In the genomic region with DNA sequence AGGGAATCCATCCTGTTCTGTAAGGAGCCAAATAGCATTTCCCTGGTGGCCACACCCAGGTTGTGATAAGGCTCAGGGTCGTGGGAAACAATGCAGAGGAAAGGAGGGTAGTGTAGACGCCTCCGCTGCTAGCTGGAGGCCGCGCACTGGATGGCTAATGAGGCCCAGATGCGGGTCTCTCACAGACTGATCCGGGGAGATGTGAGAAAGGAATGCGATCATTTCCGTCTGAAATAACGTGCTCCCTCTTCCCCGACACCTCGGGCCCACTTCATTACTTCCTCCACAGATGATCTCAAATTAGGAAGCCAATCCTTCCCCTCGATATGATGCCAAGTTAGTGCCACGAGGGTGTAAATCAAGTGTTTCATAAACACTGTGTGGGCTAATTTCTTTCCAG, we compare ENCODE assay signal across 1 cellular context.
TF ChIP-seq lines count a peak whose summit lies in the region.

No MANE protein-coding gene starts in this region.

TF ChIP-seq in H1, 55 proteins besides CTCF, POLR2A, EP300 and RAD21 (continued from another document):
- no peak for TF ChIP-seq FOSL1 (IDR thresholded peaks at IDR 0.05; ENCODE audit: insufficient read depth, low read depth, low read length)
- TF ChIP-seq SP2 (IDR thresholded peaks at IDR 0.05; ENCODE audit: low read length): no peak
- TF ChIP-seq RNF2 (IDR thresholded peaks at IDR 0.05; ENCODE audit: borderline replicate concordance, low read depth, low read length, missing control alignments, poor library complexity, severe bottlenecking): no peak
- no peak for TF ChIP-seq TAF1 (IDR thresholded peaks at IDR 0.05; ENCODE audit: low read depth, low read length)
- no peak for TF ChIP-seq ZNF274 (IDR thresholded peaks at IDR 0.05; ENCODE audit: borderline replicate concordance, extremely low read depth, low read length)
- TF ChIP-seq RXRA (IDR thresholded peaks at IDR 0.05; ENCODE audit: insufficient read depth, low read depth, low read length): no peak
- TF ChIP-seq, protein P1, sequence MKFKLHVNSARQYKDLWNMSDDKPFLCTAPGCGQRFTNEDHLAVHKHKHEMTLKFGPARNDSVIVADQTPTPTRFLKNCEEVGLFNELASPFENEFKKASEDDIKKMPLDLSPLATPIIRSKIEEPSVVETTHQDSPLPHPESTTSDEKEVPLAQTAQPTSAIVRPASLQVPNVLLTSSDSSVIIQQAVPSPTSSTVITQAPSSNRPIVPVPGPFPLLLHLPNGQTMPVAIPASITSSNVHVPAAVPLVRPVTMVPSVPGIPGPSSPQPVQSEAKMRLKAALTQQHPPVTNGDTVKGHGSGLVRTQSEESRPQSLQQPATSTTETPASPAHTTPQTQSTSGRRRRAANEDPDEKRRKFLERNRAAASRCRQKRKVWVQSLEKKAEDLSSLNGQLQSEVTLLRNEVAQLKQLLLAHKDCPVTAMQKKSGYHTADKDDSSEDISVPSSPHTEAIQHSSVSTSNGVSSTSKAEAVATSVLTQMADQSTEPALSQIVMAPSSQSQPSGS (IDR thresholded peaks at IDR 0.05; ENCODE audit: low read length): no peak
- TF ChIP-seq CHD2 (IDR thresholded peaks at IDR 0.05; ENCODE audit: low read length): no peak
- TF ChIP-seq HDAC2 (IDR thresholded peaks at IDR 0.05; ENCODE audit: borderline replicate concordance in 1 of 2, low read depth in 2 of 2, low read length in 2 of 2): no peak
- TF ChIP-seq TCF12 (IDR thresholded peaks at IDR 0.05; ENCODE audit: low read depth, low read length): no peak
- TF ChIP-seq NRF1 (IDR thresholded peaks at IDR 0.05; ENCODE audit: low read depth, low read length): no peak
